In genomic region chr21:36606983-36607325, GRCh38 we compare ENCODE assay signal across 27 cellular contexts.
"Had no signal": no experiment of that assay in that cellular context is flagged by ENCODE, and none has a peak within 500 bp of the region (broad histone marks: within the 10 kb centered on the region; RNA-seq: fewer than 3 reads in every experiment).

No MANE protein-coding gene starts in this region.

- H3K9me3 Mint-ChIP-seq: immature natural killer cell; natural killer cell treated with Interleukin-12 subunit alpha and Interleukin-12 subunit beta and Interleukin-15 and Interleukin-18, amount 100 ng/mL, for 72 hours; neural crest cell had no signal

- H3K36me3 Mint-ChIP-seq: immature natural killer cell; naive B cell; natural killer cell treated with Interleukin-12 subunit alpha and Interleukin-12 subunit beta and Interleukin-15 and Interleukin-18, amount 100 ng/mL, for 72 hours had no signal

- H3K4me1 Mint-ChIP-seq: immature natural killer cell, naive B cell, neural crest cell had no signal

- H3K9me3 ChIP-seq: lower lobe of right lung, prostate gland, sigmoid colon, suprapubic skin, transverse colon, upper lobe of right lung, uterus had no signal

- H3K27me3 Mint-ChIP-seq: stimulated activated naive CD8-positive, alpha-beta T cell treated with anti-CD3 and anti-CD28 coated beads, Interleukin-15, amount 100 ng/mL, for 72 hours had no signal

- H3K4me3 Mint-ChIP-seq: immature natural killer cell; naive B cell; natural killer cell treated with Interleukin-12 subunit alpha and Interleukin-12 subunit beta and Interleukin-15 and Interleukin-18, amount 100 ng/mL, for 72 hours; neural crest cell; stimulated activated naive CD8-positive, alpha-beta T cell treated with anti-CD3 and anti-CD28 coated beads, Interleukin-15, amount 100 ng/mL, for 72 hours had no signal

- H3K27ac Mint-ChIP-seq: immature natural killer cell; natural killer cell treated with Interleukin-12 subunit alpha and Interleukin-12 subunit beta and Interleukin-15 and Interleukin-18, amount 100 ng/mL, for 72 hours had no signal

- H3K27me3 ChIP-seq: uterus had no signal

- H3K4me3 ChIP-seq: coronary artery, esophagus muscularis mucosa, lower lobe of right lung, prostate gland, sigmoid colon, skin epidermis, suprapubic skin, transverse colon, upper lobe of right lung, uterus had no signal

- ATAC-seq: left ventricle myocardium superior; right cardiac atrium; stimulated activated naive CD8-positive, alpha-beta T cell treated with anti-CD3 and anti-CD28 coated beads, Interleukin-15, amount 100 ng/mL, for 72 hours had no signal

- DNase-seq: dermis blood vessel endothelial cell; effector memory CD4-positive, alpha-beta T cell; foreskin melanocyte; immature natural killer cell; islet precursor cell; kidney glomerular epithelial cell; left ventricle myocardium superior; lower lobe of right lung; naive B cell; right cardiac atrium; sigmoid colon; stimulated activated CD4-positive, alpha-beta T cell treated with anti-CD3 and anti-CD28 coated beads, Interleukin-15, amount 100 ng/mL, for 24 hours; stimulated activated CD4-positive, alpha-beta T cell treated with anti-CD3 and anti-CD28 coated beads, Interleukin-2, amount 100 ng/mL, for 48 hours; stimulated activated CD8-positive, alpha-beta memory T cell treated with anti-CD3 and anti-CD28 coated beads, Interleukin-4, amount 100 ng/mL, for 48 hours; stimulated activated naive CD4-positive, alpha-beta T cell; stimulated activated naive CD8-positive, alpha-beta T cell treated with anti-CD3 and anti-CD28 coated beads, Interleukin-15, amount 100 ng/mL, for 72 hours; transverse colon; upper lobe of right lung; uterus had no signal

- H3K4me1 ChIP-seq: esophagus muscularis mucosa, lower lobe of right lung, sigmoid colon, suprapubic skin, transverse colon, upper lobe of right lung, uterus had no signal

- FAIRE-seq: endothelial cell of umbilical vein had no signal

- H3K36me3 ChIP-seq: esophagus muscularis mucosa, lower lobe of right lung, prostate gland, sigmoid colon, suprapubic skin, transverse colon, upper lobe of right lung, uterus had no signal

- H3K27ac ChIP-seq: coronary artery, esophagus muscularis mucosa, lower lobe of right lung, sigmoid colon, skin epidermis, suprapubic skin, transverse colon, upper lobe of right lung, uterus had no signal
